Comparison of ENCODE assay signal across 22 cellular contexts in the genomic region with DNA sequence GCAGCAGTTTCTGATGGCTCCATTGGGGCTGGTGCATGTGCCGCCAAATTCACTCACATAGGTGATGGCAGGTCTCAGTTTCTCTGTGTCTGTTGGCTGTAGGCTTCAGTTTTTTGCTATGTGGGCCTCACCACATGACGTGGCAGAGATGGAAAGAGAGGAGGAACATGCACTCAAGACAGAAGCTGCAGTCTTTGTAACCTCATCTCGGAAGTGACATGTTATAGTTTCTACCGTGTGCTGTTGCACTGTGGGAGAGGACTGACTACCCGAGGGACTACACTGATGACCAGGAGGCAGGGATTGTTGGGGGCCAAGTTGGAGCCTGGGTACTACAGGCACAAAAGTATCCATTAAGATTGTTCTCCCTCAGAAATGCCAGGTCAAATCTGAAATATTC. TPM values are rescaled to one million over a fixed set of nuclear protein-coding genes. Genes with fewer than 3 reads are reported as not detected.
DNase-seq lines count a peak whose midpoint lies in the region; ATAC-seq, FAIRE-seq and TF ChIP-seq lines count a peak whose summit lies in the region.
"Had no signal": no experiment of that assay in that cellular context is flagged by ENCODE, and none has a peak within 500 bp of the region (broad histone marks: within the 10 kb centered on the region; RNA-seq: fewer than 3 reads in every experiment).

No MANE protein-coding gene starts in this region.

- TF ChIP-seq CTCF in PC-9 (conservative IDR thresholded peaks at IDR 0.05) (no peak), bronchial epithelial cell (IDR thresholded peaks at IDR 0.05; ENCODE audit: insufficient read depth, low read length, severe bottlenecking) (no peak)

- peak; percentile 32 for FAIRE-seq in bronchial epithelial cell (lab: Jason Lieb, UNC)
- FAIRE-seq: H54 had no signal

- WGBS in GM23248 (ENCODE audit: low coverage in 1 of 2, low lambda C conversion rate in 2 of 2, missing lambda C conversion rate in 2 of 2), 2 experiments: 26 to 37% methylated on average over 5 of the region's 5 CpGs

- H4K20me1 ChIP-seq in GM23248 (ENCODE audit: insufficient read depth): no peaks in the 10 kb centered on the region
- no peaks in the 10 kb centered on the region for H4K20me1 ChIP-seq in PC-9 (ENCODE audit: insufficient read depth)

- H3K4me2 ChIP-seq in GM23248 (ENCODE audit: unreplicated experiment) (no peak overlapping the region), PC-9 (no peak overlapping the region)
- H3K4me2 ChIP-seq: GM23338 had no signal

- ATAC-seq in GM21825 (IDR thresholded peaks at IDR 0.05; ENCODE audit: unreplicated experiment) (no peak), HG02981 (IDR thresholded peaks at IDR 0.05; ENCODE audit: unreplicated experiment) (no peak)
- ATAC-seq: GM23338 had no signal

- H3K4me3 ChIP-seq in GM23248: no peak overlapping the region
- H3K4me3 ChIP-seq in PC-9: no peak overlapping the region
- no peak overlapping the region for H3K4me3 ChIP-seq in bronchial epithelial cell (ENCODE audit: low read depth, low read length)
- H3K4me3 ChIP-seq: GM23338, HAP-1 had no signal

- H3K9me3 ChIP-seq in GM23248 (ENCODE audit: low read depth) (no peaks in the 10 kb centered on the region), PC-9 (ENCODE audit: insufficient read depth, low read depth) (no peaks in the 10 kb centered on the region)
- H3K9me3 ChIP-seq: HAP-1 had no signal

- POLR2A ChIA-PET in PC-9 (lab: Charles Lee; ENCODE audit: unreplicated experiment): no interaction called here

- no peak overlapping the region for H3K9ac ChIP-seq in GM23248

- intact Hi-C loops in PC-9 (cut with micrococcal nuclease; ENCODE audit: unreplicated experiment): no loop called here

- in situ Hi-C loops in GM23248 (cut with MboI): no loop called here

- H3K4me1 ChIP-seq in GM23248 (ENCODE audit: insufficient read depth): no peaks in the 10 kb centered on the region
- H3K4me1 ChIP-seq in PC-9 (replicated peaks; ENCODE audit: insufficient read depth): no peaks in the 10 kb centered on the region
- H3K4me1 ChIP-seq: HAP-1 had no signal

- peak overlapping the region; percentile 17; the same call in 1 of the 2 replicates for H2AFZ ChIP-seq in GM23248
- H2AFZ ChIP-seq in PC-9: peak overlapping the region; percentile 36; the same call in 1 of the 2 replicates
- H2AFZ ChIP-seq: GM23338 had no signal

- no TSS peak for BruUV-seq in PC-9 (replicated peaks; lab: Mats Ljungman, UMichigan)

- H3K27ac ChIP-seq in GM23248 (no peak overlapping the region), PC-9 (no peak overlapping the region)

- CTCF ChIA-PET in PC-9 (lab: Charles Lee): no interaction called here

- no peaks in the 10 kb centered on the region for H3K27me3 ChIP-seq in GM23248 (replicated peaks; ENCODE audit: insufficient read depth)
- H3K27me3 ChIP-seq in PC-9 (ENCODE audit: insufficient read depth, low read depth): no peaks in the 10 kb centered on the region
- H3K27me3 ChIP-seq in bronchial epithelial cell (ENCODE audit: control insufficient read depth, insufficient read depth, low read length): no peaks in the 10 kb centered on the region

- no peak for DNase-seq in GM23248
- no peak for DNase-seq in PC-9
- DNase-seq in bronchial epithelial cell (ENCODE audit: low read depth): no peak
- DNase-seq in glomerular visceral epithelial cell (ENCODE audit: extremely low spot score): no peak
- DNase-seq: C1 segment of cervical spinal cord; Calu3; CD4-positive, alpha-beta memory T cell; COR-L47; DMS53; DMS79 treated with DMSO at 0.1 percent for 48 hours; GF-D8; HFFc6 had no signal

- no peaks in the 10 kb centered on the region for H3K9me2 ChIP-seq in GM23248 (ENCODE audit: insufficient read depth)
- H3K9me2 ChIP-seq in PC-9 (ENCODE audit: insufficient read depth): no peaks in the 10 kb centered on the region

- H3K79me2 ChIP-seq in GM23248 (ENCODE audit: insufficient read depth) (no peaks in the 10 kb centered on the region), PC-9 (ENCODE audit: low read depth) (no peaks in the 10 kb centered on the region)

- no peaks in the 10 kb centered on the region for H3K36me3 ChIP-seq in GM23248 (ENCODE audit: low read depth)
- H3K36me3 ChIP-seq in PC-9 (ENCODE audit: low read depth): no peaks in the 10 kb centered on the region
- no peaks in the 10 kb centered on the region for H3K36me3 ChIP-seq in bronchial epithelial cell (ENCODE audit: control insufficient read depth, insufficient read depth, low read length)
- H3K36me3 ChIP-seq: HAP-1 had no signal

- H3F3A ChIP-seq in GM23248 (ENCODE audit: insufficient read depth) (no peaks in the 10 kb centered on the region), PC-9 (ENCODE audit: insufficient read depth, low read depth) (no peaks in the 10 kb centered on the region)

RNA-seq across cellular contexts. Expression of a gene that starts 9.2 kb away (rescaled TPM):
- 21.8 and 37.7 TPM in 2 replicates for total RNA-seq in GM23248 (2014; rRNA removed; shearing (Covaris generic))
- polyA plus RNA-seq in GM23248 (2016; fragmentation: Nextera tagmentation; extraction: Ambion mirVana): 38.7 and 41.5 TPM in 2 replicates
- total RNA-seq in PC-9 (2021): not detected in 2 replicates
- 0.26 TPM in 1 of 2 replicates, not detected in the other for total RNA-seq in bronchial epithelial cell
- total RNA-seq: Calu3 had no signal
- polyA plus RNA-seq: CD4-positive, alpha-beta memory T cell had no signal

RNA-seq across cellular contexts. Expression of a gene that starts 36.2 kb away (rescaled TPM):
- not detected in 2 replicates for total RNA-seq in GM23248 (2014; rRNA removed; shearing (Covaris generic))
- 0.15 and 0.39 TPM in 2 replicates for polyA plus RNA-seq in GM23248 (2016; fragmentation: Nextera tagmentation; extraction: Ambion mirVana)
- total RNA-seq in PC-9 (2021) (not detected in 2 replicates), bronchial epithelial cell (under 0.01 TPM in 1 of 2 replicates, not detected in the other)
- total RNA-seq: A172, A673, Calu3, Daoy, G401, GM23338, HFFc6 had no signal
- polyA plus RNA-seq: BJ had no signal

Comparison
In these comparisons a context has a peak if more than half of its experiments do, and no peak if none do; other contexts are left out.
1. RNA of a gene that starts 9.2 kb away (total RNA-seq): 21.8 to 37.7 TPM in GM23248; 0.26 TPM in bronchial epithelial cell and not detected in PC-9; every median in the first group is over 10 times any median in the second.